Comparison of ENCODE assay signal across 8 cellular contexts in the genomic region with DNA sequence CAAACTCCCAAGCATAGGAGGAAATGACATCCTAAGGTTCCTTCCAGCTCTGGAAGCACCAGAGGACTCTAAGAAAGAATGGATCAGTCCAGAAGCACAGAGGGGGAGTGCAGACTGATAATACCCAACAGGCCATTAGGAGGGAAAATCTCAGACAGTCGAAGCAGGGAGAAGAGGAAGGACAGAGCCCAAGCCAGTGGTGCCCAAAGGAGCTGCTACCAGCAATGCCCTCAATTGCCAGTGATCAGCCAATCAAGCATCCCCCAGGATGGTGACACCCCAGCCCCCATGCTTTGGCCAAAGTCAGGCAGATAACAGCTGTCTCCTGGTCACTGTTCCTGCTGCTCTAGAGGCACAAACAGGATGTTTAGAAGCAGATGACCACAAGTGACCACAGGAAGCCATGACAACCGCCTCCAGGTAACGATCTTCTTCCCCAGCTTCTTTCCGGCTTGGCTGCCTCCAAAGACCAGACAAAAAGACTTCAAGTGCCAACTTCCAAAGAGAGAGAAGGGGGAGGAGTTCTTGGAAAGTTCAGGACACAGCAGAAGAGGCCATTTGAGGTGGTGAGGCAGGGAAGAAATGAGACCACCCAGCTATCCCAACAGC. TPM values are rescaled to one million over a fixed set of nuclear protein-coding genes. Genes with fewer than 3 reads are reported as not detected.
DNase-seq lines count a peak whose midpoint lies in the region; ATAC-seq and TF ChIP-seq lines count a peak whose summit lies in the region.

No MANE protein-coding gene starts in this region.

- peak overlapping the region; percentile 90 for H3K27ac Mint-ChIP-seq in T-helper 2 cell treated with Interferon-gamma antibody and Interleukin-4, amounts not matched to agents 5 μg/mL and 100 μg/mL, for 36 hours
- peak overlapping the region; percentile 65 for H3K27ac Mint-ChIP-seq in activated naive CD8-positive, alpha-beta T cell treated with anti-CD3 and anti-CD28 coated beads, Interleukin-2, amount 10 ng/mL, durations not matched to agents 7 days and 5 days

- no peak for TF ChIP-seq CTCF in stomach (IDR thresholded peaks at IDR 0.05)

- no peak for ATAC-seq in activated naive CD8-positive, alpha-beta T cell treated with anti-CD3 and anti-CD28 coated beads, Interleukin-2, amount 10 ng/mL, durations not matched to agents 7 days and 5 days (ENCODE audit: low read depth)
- no peak for ATAC-seq in GM21737 (IDR thresholded peaks at IDR 0.05; ENCODE audit: unreplicated experiment)
- ATAC-seq in HG03039 (IDR thresholded peaks at IDR 0.05; ENCODE audit: unreplicated experiment) = no peak

- peak overlapping the region; percentile 86 for H3K4me3 Mint-ChIP-seq in T-helper 2 cell treated with Interferon-gamma antibody and Interleukin-4, amounts not matched to agents 5 μg/mL and 100 μg/mL, for 36 hours
- peak overlapping the region; percentile 80 for H3K4me3 Mint-ChIP-seq in activated naive CD8-positive, alpha-beta T cell treated with anti-CD3 and anti-CD28 coated beads, Interleukin-2, amount 10 ng/mL, durations not matched to agents 7 days and 5 days

- H3K27me3 ChIP-seq in stomach = no peaks in the 10 kb centered on the region

- peak overlapping the region in 2 of 4 donors; percentile 4 to 12 for H3K4me3 ChIP-seq in stomach

- no peak for TF ChIP-seq EP300 in stomach (IDR thresholded peaks at IDR 0.05)

- no peaks in the 10 kb centered on the region for H3K9me3 Mint-ChIP-seq in T-helper 2 cell treated with Interferon-gamma antibody and Interleukin-4, amounts not matched to agents 5 μg/mL and 100 μg/mL, for 36 hours
- no peaks in the 10 kb centered on the region for H3K9me3 Mint-ChIP-seq in activated naive CD8-positive, alpha-beta T cell treated with anti-CD3 and anti-CD28 coated beads, Interleukin-2, amount 10 ng/mL, durations not matched to agents 7 days and 5 days

- peak overlapping the region; percentile 43 to 88 (median 77) for H3K27ac ChIP-seq in stomach

- H3K4me1 ChIP-seq in stomach = peaks cover 52 to 97% (median 75%) of the 10 kb centered on the region in 4 donors

- peaks cover 0 to under 1% (median 0%) of the 10 kb centered on the region in 4 donors for H3K36me3 ChIP-seq in stomach

- H3K9me3 ChIP-seq in stomach = no peaks in the 10 kb centered on the region

- H3K36me3 Mint-ChIP-seq in T-helper 2 cell treated with Interferon-gamma antibody and Interleukin-4, amounts not matched to agents 5 μg/mL and 100 μg/mL, for 36 hours (ENCODE audit: low read depth) = peaks cover 59% of the 10 kb centered on the region
- peaks cover 34% of the 10 kb centered on the region for H3K36me3 Mint-ChIP-seq in activated naive CD8-positive, alpha-beta T cell treated with anti-CD3 and anti-CD28 coated beads, Interleukin-2, amount 10 ng/mL, durations not matched to agents 7 days and 5 days

- TF ChIP-seq POLR2A in stomach (IDR thresholded peaks at IDR 0.05) = no peak

- DNase-seq in T-helper 2 cell treated with Interferon-gamma antibody and Interleukin-4, amounts not matched to agents 5 μg/mL and 100 μg/mL, for 36 hours (ENCODE audit: low spot score) = no peak
- DNase-seq in T-helper 2 cell = no peak
- DNase-seq in activated naive CD8-positive, alpha-beta T cell treated with anti-CD3 and anti-CD28 coated beads, Interleukin-2, amount 10 ng/mL, durations not matched to agents 7 days and 5 days = no peak
- DNase-seq in islet precursor cell = peak; percentile 69
- DNase-seq in stomach = no peak
- no peak for DNase-seq in dedifferentiated amniotic fluid mesenchymal stem cell (ENCODE audit: extremely low spot score)

- H3K4me1 Mint-ChIP-seq in T-helper 2 cell treated with Interferon-gamma antibody and Interleukin-4, amounts not matched to agents 5 μg/mL and 100 μg/mL, for 36 hours (ENCODE audit: low read depth) = peaks cover 70% of the 10 kb centered on the region
- peaks cover 53% of the 10 kb centered on the region for H3K4me1 Mint-ChIP-seq in activated naive CD8-positive, alpha-beta T cell treated with anti-CD3 and anti-CD28 coated beads, Interleukin-2, amount 10 ng/mL, durations not matched to agents 7 days and 5 days

- WGBS in stomach, 5 donors = 47 to 82% (median 71%) methylated on average over 4 of the region's 4 CpGs

- POLR2A ChIA-PET in activated naive CD8-positive, alpha-beta T cell treated with anti-CD3 and anti-CD28 coated beads, Interleukin-2, amount 10 ng/mL, durations not matched to agents 7 days and 5 days (lab: Charles Lee) = interaction anchor here (1.3 to 9.3 kb wide), 5 partner anchors 9 to 49 kb away, joined by 5 to 110 read pairs (median 47); partner anchors contain the start of genes PXN, RNU4-1, RNU4-2 and RPLP0

- no peaks in the 10 kb centered on the region for H3K27me3 Mint-ChIP-seq in T-helper 2 cell treated with Interferon-gamma antibody and Interleukin-4, amounts not matched to agents 5 μg/mL and 100 μg/mL, for 36 hours (ENCODE audit: low read depth)
- H3K27me3 Mint-ChIP-seq in activated naive CD8-positive, alpha-beta T cell treated with anti-CD3 and anti-CD28 coated beads, Interleukin-2, amount 10 ng/mL, durations not matched to agents 7 days and 5 days = peaks cover 2% of the 10 kb centered on the region

- intact Hi-C loops in stomach (cut with DNase I; ENCODE audit: low total_unique reads) = no loop called here

RNA-seq across cellular contexts. Expression of gene PXN, which starts 16.2 kb away (rescaled TPM):
- 10 to 100 TPM; 89.0 to 94.7 TPM for total RNA-seq in activated naive CD8-positive, alpha-beta T cell treated with anti-CD3 and anti-CD28 coated beads, Interleukin-2, amount 10 ng/mL, durations not matched to agents 7 days and 5 days
- 100 to 1,000 TPM in 1 of 5 donors, 10 to 100 TPM in 4; 39.7 to 129 (median 58.9) TPM for total RNA-seq in stomach
- 10 to 100 TPM; 27.2 to 46.7 (median 33.6) TPM for polyA plus RNA-seq in stomach

RNA-seq across cellular contexts. Expression of gene RNU4-2, which starts 42.3 kb away (rescaled TPM):
- total RNA-seq in activated naive CD8-positive, alpha-beta T cell treated with anti-CD3 and anti-CD28 coated beads, Interleukin-2, amount 10 ng/mL, durations not matched to agents 7 days and 5 days = 1,000 to 10,000 TPM; 4,069 to 4,265 TPM
- under 1 TPM; under 0.01 TPM for total RNA-seq in stomach
- polyA plus RNA-seq in stomach = not detected

RNA-seq across cellular contexts. Expression of gene RNU4-1, which starts 43.7 kb away (rescaled TPM):
- total RNA-seq in activated naive CD8-positive, alpha-beta T cell treated with anti-CD3 and anti-CD28 coated beads, Interleukin-2, amount 10 ng/mL, durations not matched to agents 7 days and 5 days = 1,000 to 10,000 TPM; 1,307 to 1,401 TPM
- under 1 TPM in 4 of 5 donors, not detected in 1; under 0.01 TPM for total RNA-seq in stomach
- not detected for polyA plus RNA-seq in stomach

RNA-seq across cellular contexts. Expression of gene RPLP0, which starts 48.5 kb away (rescaled TPM):
- 1,000 to 10,000 TPM; 1,639 to 1,688 TPM for total RNA-seq in activated naive CD8-positive, alpha-beta T cell treated with anti-CD3 and anti-CD28 coated beads, Interleukin-2, amount 10 ng/mL, durations not matched to agents 7 days and 5 days
- 1,000 to 10,000 TPM; 1,405 to 2,743 (median 1,647) TPM for total RNA-seq in stomach
- 1,000 to 10,000 TPM; 3,548 to 5,463 (median 4,617) TPM for polyA plus RNA-seq in stomach

RNA-seq across cellular contexts. Expression of gene SIRT4, which starts 52.8 kb away (rescaled TPM):
- 1 to 10 TPM; 1.7 to 2.6 TPM for total RNA-seq in activated naive CD8-positive, alpha-beta T cell treated with anti-CD3 and anti-CD28 coated beads, Interleukin-2, amount 10 ng/mL, durations not matched to agents 7 days and 5 days
- total RNA-seq in stomach = 1 to 10 TPM in 4 of 5 donors, not detected in 1; 2.8 to 6.2 (median 5.3) TPM
- 1 to 10 TPM in 2 of 3 donors, not detected in 1; 1.3 to 2.2 TPM for polyA plus RNA-seq in stomach

Comparison
In these comparisons a context has a peak if more than half of its experiments do, and no peak if none do; other contexts are left out.
1. RNA of gene RNU4-2, which starts 42.3 kb away (total RNA-seq): 4,069 to 4,265 TPM in activated naive CD8-positive, alpha-beta T cell treated with anti-CD3 and anti-CD28 coated beads, Interleukin-2, amount 10 ng/mL, durations not matched to agents 7 days and 5 days; under 0.01 TPM in stomach; every median in the first group is over 1,000 times any median in the second.
2. RNA of gene RNU4-1, which starts 43.7 kb away (total RNA-seq): 1,307 to 1,401 TPM in activated naive CD8-positive, alpha-beta T cell treated with anti-CD3 and anti-CD28 coated beads, Interleukin-2, amount 10 ng/mL, durations not matched to agents 7 days and 5 days; under 0.01 TPM in stomach; every median in the first group is over 1,000 times any median in the second.